Comparison of ENCODE assay signal across 12 cellular contexts in genomic region chr1:167706931-167707877, GRCh38. TPM values are rescaled to one million over a fixed set of nuclear protein-coding genes. Genes with fewer than 3 reads are reported as not detected.
DNase-seq lines count a peak whose midpoint lies in the region; ATAC-seq, FAIRE-seq and TF ChIP-seq lines count a peak whose summit lies in the region.
"Had no signal": no experiment of that assay in that cellular context is flagged by ENCODE, and none has a peak within 500 bp of the region (broad histone marks: within the 10 kb centered on the region; RNA-seq: fewer than 3 reads in every experiment).

No MANE protein-coding gene starts in this region.

- H4K91ac ChIP-seq in mesenchymal stem cell (ENCODE audit: low read length): no peak overlapping the region

- H3K27me3 Mint-ChIP-seq in effector memory CD8-positive, alpha-beta T cell: no peaks in the 10 kb centered on the region
- H3K27me3 Mint-ChIP-seq in type B pancreatic cell: peaks cover 11% of the 10 kb centered on the region

- H3K36me3 ChIP-seq in mesenchymal stem cell (ENCODE audit: control insufficient read depth in 1 of 2, insufficient read depth in 2 of 2, low read depth in 1 of 2, low read length in 2 of 2): no peaks in the 10 kb centered on the region

- H3K4me3 ChIP-seq in mesenchymal stem cell (ENCODE audit: insufficient read depth in 1 of 2, low read depth in 1 of 2, low read length in 2 of 2): no peak overlapping the region

- no peak overlapping the region for H3K14ac ChIP-seq in mesenchymal stem cell (ENCODE audit: low read length in 2 of 2)

- H3K27ac Mint-ChIP-seq in effector memory CD8-positive, alpha-beta T cell: peak overlapping the region; percentile 75 to 90
- no peak overlapping the region for H3K27ac Mint-ChIP-seq in type B pancreatic cell

- no peak overlapping the region for H2BK5ac ChIP-seq in mesenchymal stem cell (ENCODE audit: low read depth, low read length, poor library complexity, severe bottlenecking)

- no peak overlapping the region for H3K27ac ChIP-seq in mesenchymal stem cell (ENCODE audit: low read length, poor library complexity, severe bottlenecking)
- H3K27ac ChIP-seq: VCaP had no signal

- H3K4ac ChIP-seq in mesenchymal stem cell (ENCODE audit: low read depth in 1 of 2, low read length in 2 of 2): no peak overlapping the region

- no peak overlapping the region for H3K23ac ChIP-seq in mesenchymal stem cell (ENCODE audit: low read length in 2 of 2)

- H3K27me3 ChIP-seq in mesenchymal stem cell (ENCODE audit: control insufficient read depth in 1 of 2, insufficient read depth in 1 of 2, low read length in 2 of 2): peaks cover 15 to 18% of the 10 kb centered on the region in 2 experiments

- TF ChIP-seq CTCF in type B pancreatic cell (conservative IDR thresholded peaks at IDR 0.05): no peak

- no peak overlapping the region for H2AK5ac ChIP-seq in mesenchymal stem cell (ENCODE audit: low read length, severe bottlenecking)

- 93% methylated on average over 7 of the region's 10 CpGs for WGBS in mesenchymal stem cell

- H4K8ac ChIP-seq in mesenchymal stem cell (ENCODE audit: low read length): no peak overlapping the region

- H3K9me3 ChIP-seq in mesenchymal stem cell (ENCODE audit: control insufficient read depth, low read length): no peaks in the 10 kb centered on the region

- DNase-seq in GM12891 (ENCODE audit: insufficient read length, low spot score) (no peak), type B pancreatic cell (ENCODE audit: extremely low spot score, unreplicated experiment) (no peak), frontal cortex (ENCODE audit: low spot score in 2 of 2) (no peak), mesenchymal stem cell (no peak), T-helper 9 cell (no peak)
- no peak for DNase-seq in effector memory CD8-positive, alpha-beta T cell
- DNase-seq: Calu3, NCI-H1417 had no signal

- peaks cover 40% of the 10 kb centered on the region for H3K36me3 Mint-ChIP-seq in effector memory CD8-positive, alpha-beta T cell (ENCODE audit: insufficient read depth)
- H3K36me3 Mint-ChIP-seq in type B pancreatic cell: no peaks in the 10 kb centered on the region

- TF ChIP-seq POLR2A in GM12891 (IDR thresholded peaks at IDR 0.05; ENCODE audit: low read depth, low read length): no peak

- H3K4me1 Mint-ChIP-seq in effector memory CD8-positive, alpha-beta T cell (ENCODE audit: low read depth in 2 of 2): peaks cover 14 to 15% of the 10 kb centered on the region in 2 donors
- H3K4me1 Mint-ChIP-seq in type B pancreatic cell (ENCODE audit: unreplicated experiment): peaks cover 5% of the 10 kb centered on the region

- H2BK15ac ChIP-seq in mesenchymal stem cell (ENCODE audit: low read depth, poor library complexity, severe bottlenecking): no peak overlapping the region

- no peak overlapping the region for H3K4me3 Mint-ChIP-seq in effector memory CD8-positive, alpha-beta T cell
- H3K4me3 Mint-ChIP-seq in type B pancreatic cell: no peak overlapping the region

- no peak overlapping the region for H3K18ac ChIP-seq in mesenchymal stem cell (ENCODE audit: low read depth in 1 of 2, low read length in 2 of 2)

- no peak overlapping the region for H2BK120ac ChIP-seq in mesenchymal stem cell (ENCODE audit: low read depth, low read length)

- H3K9me3 Mint-ChIP-seq in effector memory CD8-positive, alpha-beta T cell: no peaks in the 10 kb centered on the region
- H3K9me3 Mint-ChIP-seq in type B pancreatic cell: no peaks in the 10 kb centered on the region

- H3K4me2 ChIP-seq in mesenchymal stem cell (ENCODE audit: low read length, poor library complexity, severe bottlenecking): no peak overlapping the region

- H3K9ac ChIP-seq in mesenchymal stem cell (ENCODE audit: low read length): no peak overlapping the region

- peaks cover 2% of the 10 kb centered on the region for H3K4me1 ChIP-seq in mesenchymal stem cell (ENCODE audit: control insufficient read depth, insufficient read depth, low read depth, low read length)

- ATAC-seq in GM19455 (IDR thresholded peaks at IDR 0.05; ENCODE audit: unreplicated experiment) (peak; percentile 52), HG03108 (IDR thresholded peaks at IDR 0.05; ENCODE audit: unreplicated experiment) (peak; percentile 48)
- ATAC-seq in effector memory CD8-positive, alpha-beta T cell (replicated peaks): no peak
- ATAC-seq: Panc1 had no signal

- FAIRE-seq in GM12891 (lab: Jason Lieb, UNC) (peak; percentile 83), frontal cortex (lab: Jason Lieb, UNC) (no peak)

- no peak overlapping the region for H2BK12ac ChIP-seq in mesenchymal stem cell (ENCODE audit: low read length in 2 of 2)

- no peak overlapping the region for H2AFZ ChIP-seq in mesenchymal stem cell (ENCODE audit: low read depth, low read length)

- H3K79me1 ChIP-seq in mesenchymal stem cell (replicated peaks; ENCODE audit: low read length, poor library complexity, severe bottlenecking): no peaks in the 10 kb centered on the region

TF ChIP-seq in GM12891, 5 proteins besides CTCF, POLR2A, EP300 and RAD21:
- TF ChIP-seq SPI1 (IDR thresholded peaks at IDR 0.05; ENCODE audit: low read depth, low read length) (no peak), POLR2AphosphoS5 (IDR thresholded peaks at IDR 0.05; ENCODE audit: low read depth, low read length) (no peak), POU2F2 (IDR thresholded peaks at IDR 0.05; ENCODE audit: low read depth, low read length) (no peak), PAX5 (IDR thresholded peaks at IDR 0.05; ENCODE audit: insufficient read depth, low read length, severe bottlenecking) (no peak), TAF1 (IDR thresholded peaks at IDR 0.05; ENCODE audit: low read depth, low read length) (no peak)

RNA-seq across cellular contexts. Expression of gene MPZL1, which starts 14.6 kb away (rescaled TPM):
- 15.6 TPM for polyA plus RNA-seq in GM12891 (2012; ENCODE audit: low read depth, missing spikeins)
- 93.8 and 103 TPM in 2 replicates for total RNA-seq in type B pancreatic cell (ENCODE audit: low replicate concordance)
- total RNA-seq in frontal cortex: 184 TPM
- 124 TPM for polyA plus RNA-seq in mesenchymal stem cell (2013, experiment 1 of 2)
- polyA plus RNA-seq in mesenchymal stem cell (2013, experiment 2 of 2): 126 TPM
